ENCODE assay signal across 1 cellular context in genomic region chrX:131816551-131817136, GRCh38.
TF ChIP-seq lines count a peak whose summit lies in the region.

No MANE protein-coding gene starts in this region.

TF ChIP-seq in HEK293, 187 proteins besides CTCF, POLR2A, EP300 and RAD21 (continued from another document):
- peak; percentile 99 for TF ChIP-seq ZNF18 (tag by site-specific recombination; IDR thresholded peaks at IDR 0.05)
- TF ChIP-seq ZBTB7A (tag by site-specific recombination; IDR thresholded peaks at IDR 0.05; ENCODE audit: low read depth), result no peak
- no peak for TF ChIP-seq ZNF514 (tag by site-specific recombination; IDR thresholded peaks at IDR 0.05)
- TF ChIP-seq KLF7 (tag by site-specific recombination; IDR thresholded peaks at IDR 0.05; ENCODE audit: borderline replicate concordance), result no peak
- no peak for TF ChIP-seq ZNF639 (tag by site-specific recombination; IDR thresholded peaks at IDR 0.05)
- 0 out of 2 replicates have a peak, but pooled peaks have one; percentile 21 for TF ChIP-seq KLF1 (tag by site-specific recombination; IDR thresholded peaks at IDR 0.05)
- no peak for TF ChIP-seq PATZ1 (tag by site-specific recombination; IDR thresholded peaks at IDR 0.05)
- TF ChIP-seq PRDM1 (tag by site-specific recombination; IDR thresholded peaks at IDR 0.05), result peak; percentile 73
- no peak for TF ChIP-seq ELK4 (IDR thresholded peaks at IDR 0.05; ENCODE audit: borderline replicate concordance, low read depth, low read length)
- no peak for TF ChIP-seq ZFP3 (tag by site-specific recombination; IDR thresholded peaks at IDR 0.05; ENCODE audit: low read depth)
- TF ChIP-seq ZNF843 (tag by site-specific recombination; IDR thresholded peaks at IDR 0.05), result no peak
- no peak for TF ChIP-seq ZNF776 (tag by site-specific recombination; IDR thresholded peaks at IDR 0.05; ENCODE audit: borderline replicate concordance)
- no peak for TF ChIP-seq ZNF133 (tag by site-specific recombination; IDR thresholded peaks at IDR 0.05)
- TF ChIP-seq ZNF658 (tag by site-specific recombination; IDR thresholded peaks at IDR 0.05), result no peak
- peak; percentile 79 for TF ChIP-seq FEZF1 (tag by site-specific recombination; IDR thresholded peaks at IDR 0.05)
- TF ChIP-seq ZNF202 (tag by site-specific recombination; IDR thresholded peaks at IDR 0.05; ENCODE audit: borderline replicate concordance), result no peak
